14 cellular contexts compared by ENCODE assay signal in genomic region chr19:58516964-58517833, GRCh38. TPM values are rescaled to one million over a fixed set of nuclear protein-coding genes. Genes with fewer than 3 reads are reported as not detected.
DNase-seq lines count a peak whose midpoint lies in the region; ATAC-seq, FAIRE-seq and TF ChIP-seq lines count a peak whose summit lies in the region.
"Had no signal": no experiment of that assay in that cellular context is flagged by ENCODE, and none has a peak within 500 bp of the region (broad histone marks: within the 10 kb centered on the region; RNA-seq: fewer than 3 reads in every experiment).

No MANE protein-coding gene starts in this region.

- H3K27ac Mint-ChIP-seq in Calu3 (ENCODE audit: unreplicated experiment) (no peak overlapping the region), glutamatergic neuron (ENCODE audit: unreplicated experiment) (peak overlapping the region; percentile 33)
- no peak overlapping the region for H3K27ac Mint-ChIP-seq in CD4-positive, alpha-beta memory T cell

- ATAC-seq in A549 (no peak), HG02610 (IDR thresholded peaks at IDR 0.05; ENCODE audit: unreplicated experiment) (no peak), HG02642 (IDR thresholded peaks at IDR 0.05; ENCODE audit: poor library complexity, unreplicated experiment) (no peak)
- ATAC-seq: right lobe of liver had no signal

- H3K9me3 Mint-ChIP-seq in Calu3 (ENCODE audit: low read depth, unreplicated experiment) (no peaks in the 10 kb centered on the region), glutamatergic neuron (ENCODE audit: unreplicated experiment) (peaks cover 16% of the 10 kb centered on the region)
- no peaks in the 10 kb centered on the region for H3K9me3 Mint-ChIP-seq in CD4-positive, alpha-beta memory T cell
- H3K9me3 Mint-ChIP-seq: dendritic cell treated with granulocyte-macrophage colony-stimulating factor and Interleukin-4, amounts not matched to agents 40 ng/mL and 50 ng/mL, for 4 days had no signal

- TF ChIP-seq EP300 in A549 (IDR thresholded peaks at IDR 0.05): no peak

- WGBS in A549 (ENCODE audit: missing lambda C conversion rate): 96% methylated on average over 56 of the region's 65 CpGs

- no peak for DNase-seq in A549 (ENCODE audit: low read depth in 1 of 2, low spot score in 1 of 2)
- DNase-seq in Calu3: no peak
- DNase-seq in RWPE1 (ENCODE audit: low spot score): no peak
- DNase-seq in glutamatergic neuron: no peak
- DNase-seq in CD4-positive, alpha-beta memory T cell: no peak
- DNase-seq in NCI-H446 treated with DMSO at 0.1 percent for 48 hours (lab: John Stamatoyannopoulos, UW): no peak
- DNase-seq: activated CD4-positive, alpha-beta T cell treated with anti-CD3 and anti-CD28 coated beads for 4 hours; foreskin melanocyte; NCI-H1092 treated with DMSO at 0.1 percent for 48 hours; NCI-H524 had no signal

- H3K4me3 Mint-ChIP-seq in Calu3 (ENCODE audit: low read depth, unreplicated experiment): no peak overlapping the region
- no peak overlapping the region for H3K4me3 Mint-ChIP-seq in glutamatergic neuron (ENCODE audit: unreplicated experiment)
- H3K4me3 Mint-ChIP-seq in CD4-positive, alpha-beta memory T cell: peak overlapping the region in 1 of 8 donors; percentile 34

- no peaks in the 10 kb centered on the region for H3K27me3 ChIP-seq in CD4-positive, alpha-beta memory T cell (ENCODE audit: insufficient read depth, low read length)
- H3K27me3 ChIP-seq: right lobe of liver had no signal

- H3K4me1 Mint-ChIP-seq in Calu3 (ENCODE audit: low read depth, unreplicated experiment) (peaks cover 44% of the 10 kb centered on the region), glutamatergic neuron (ENCODE audit: low read depth, unreplicated experiment) (peaks cover 19% of the 10 kb centered on the region)
- peaks cover 18 to 63% (median 41%) of the 10 kb centered on the region in 4 donors for H3K4me1 Mint-ChIP-seq in CD4-positive, alpha-beta memory T cell

- CTCF ChIA-PET in A549 (lab: Yijun Ruan, JAX) (interaction anchor here (0.8 to 8.6 kb wide), 11 partner anchors 9 to 79 kb away, joined by 3 to 222 read pairs (median 8); partner anchors contain the start of genes CHMP2A, SLC27A5, TRIM28 and ZNF446), Calu3 (lab: Charles Lee) (interaction anchor here (0.5 kb wide), 1 partner anchor 718 kb away, joined by 3 read pairs; no protein-coding TSS in a partner anchor), RWPE1 (lab: Yijun Ruan, JAX) (interaction anchor here (0.7 kb wide), 1 partner anchor 290 kb away, joined by 3 read pairs; no protein-coding TSS in a partner anchor)
- CTCF ChIA-PET in CD4-positive, alpha-beta memory T cell (lab: Charles Lee; ENCODE audit: partially characterized antibody): interaction anchor here (3.9 to 13.8 kb wide), 2 partner anchors 37 to 63 kb away, joined by 28 to 260 read pairs; partner anchors contain the start of gene CHMP2A

- peak; percentile 14; the same call in 1 of the 3 replicates for TF ChIP-seq CTCF in A549 (IDR thresholded peaks at IDR 0.05)
- no peak for TF ChIP-seq CTCF in Calu3 (IDR thresholded peaks at IDR 0.05; ENCODE audit: unreplicated experiment)
- TF ChIP-seq CTCF in RWPE1 (conservative IDR thresholded peaks at IDR 0.05; ENCODE audit: low read depth): no peak; the same call in 1 of the 2 replicates
- no peak for TF ChIP-seq CTCF in glutamatergic neuron (IDR thresholded peaks at IDR 0.05; ENCODE audit: partially characterized antibody, unreplicated experiment)

- TSS peak; percentile 13 for BruUV-seq in Calu3 (replicated peaks; lab: Mats Ljungman, UMichigan)

- H3K4me3 ChIP-seq in A549: no peak overlapping the region
- no peak overlapping the region for H3K4me3 ChIP-seq in CD4-positive, alpha-beta memory T cell (ENCODE audit: low read length in 2 of 2)
- H3K4me3 ChIP-seq: right lobe of liver had no signal

- H3K27ac ChIP-seq in A549 (peak overlapping the region in 1 of 2 experiments; percentile 92; a peak in 1 of 6 replicates), RWPE1 (peak overlapping the region; percentile 98)
- H3K27ac ChIP-seq in CD4-positive, alpha-beta memory T cell (ENCODE audit: low read depth, low read length): no peak overlapping the region
- H3K27ac ChIP-seq: right lobe of liver had no signal

- intact Hi-C loops in Calu3 (cut with micrococcal nuclease; ENCODE audit: unreplicated experiment): no loop called here
- intact Hi-C loops in CD4-positive, alpha-beta memory T cell (cut with micrococcal nuclease): loop anchor here (5.0 kb wide), 1 partner anchor 40 kb away; the partner anchor contains the start of gene ZNF446

- TF ChIP-seq POLR2A in A549 (IDR thresholded peaks at IDR 0.05; ENCODE audit: low read length): no peak

- H3K4me2 ChIP-seq in A549: peak overlapping the region; percentile 98; the same call in 2 of the 3 replicates

- H3K36me3 Mint-ChIP-seq in Calu3 (ENCODE audit: insufficient read depth, unreplicated experiment) (peaks cover 81% of the 10 kb centered on the region), glutamatergic neuron (ENCODE audit: unreplicated experiment) (no peaks in the 10 kb centered on the region)
- H3K36me3 Mint-ChIP-seq in CD4-positive, alpha-beta memory T cell: peaks cover 6 to 19% of the 10 kb centered on the region in 2 donors

- no peak for FAIRE-seq in A549 (lab: Jason Lieb, UNC)

- H3K4me1 ChIP-seq in A549: peaks cover 20% of the 10 kb centered on the region
- H3K4me1 ChIP-seq in CD4-positive, alpha-beta memory T cell (ENCODE audit: insufficient read depth, low read length): peaks cover 40% of the 10 kb centered on the region

- POLR2A ChIA-PET in A549 (lab: Yijun Ruan, JAX) (interaction anchor here (0.6 kb wide), 1 partner anchor 131 kb away, joined by 3 read pairs; no protein-coding TSS in a partner anchor), RWPE1 (lab: Yijun Ruan, JAX; ENCODE audit: low non-redundant PET) (no interaction called here)
- POLR2A ChIA-PET in CD4-positive, alpha-beta memory T cell (lab: Charles Lee; ENCODE audit: partially characterized antibody): interaction anchor here (0.6 to 5.4 kb wide), 3 partner anchors 17 to 46 kb away, joined by 3 to 86 read pairs (median 33); partner anchors contain the start of gene CHMP2A

- no peak for TF ChIP-seq RAD21 in A549 (conservative IDR thresholded peaks at IDR 0.05 in 1 of 2, IDR thresholded peaks at IDR 0.05 in 1 of 2)

- H3K9me3 ChIP-seq in A549: no peaks in the 10 kb centered on the region
- no peaks in the 10 kb centered on the region for H3K9me3 ChIP-seq in CD4-positive, alpha-beta memory T cell (ENCODE audit: control insufficient read depth in 1 of 2, low read length in 2 of 2)
- H3K9me3 ChIP-seq: right lobe of liver had no signal

- H3K36me3 ChIP-seq in CD4-positive, alpha-beta memory T cell (ENCODE audit: insufficient read depth, low read length): peaks cover 13% of the 10 kb centered on the region

- H3K27me3 Mint-ChIP-seq in Calu3 (ENCODE audit: unreplicated experiment): no peaks in the 10 kb centered on the region
- peaks cover 32% of the 10 kb centered on the region for H3K27me3 Mint-ChIP-seq in glutamatergic neuron (ENCODE audit: unreplicated experiment)
- no peaks in the 10 kb centered on the region for H3K27me3 Mint-ChIP-seq in CD4-positive, alpha-beta memory T cell
- H3K27me3 Mint-ChIP-seq: dendritic cell treated with granulocyte-macrophage colony-stimulating factor and Interleukin-4, amounts not matched to agents 40 ng/mL and 50 ng/mL, for 4 days had no signal

RNA-seq across cellular contexts. Expression of gene ZBTB45, which starts 2.4 kb away (rescaled TPM):
- polyA plus RNA-seq in A549 (2011; rRNA removed) (6.2 and 6.4 TPM in 2 replicates), A549 (2017; fragmentation: RNase III; extraction: RNeasy Plus Mini Kit Qiagen cat#74134 plus additional on column Dnase treatment) (11.8 to 14.3 TPM (median 13.4 TPM) in 3 replicates)
- polyA plus RNA-seq in A549 (2012; cell fraction: cytosol; rRNA removed): 14.2 and 19.4 TPM in 2 replicates
- polyA plus RNA-seq in A549 (2012; cell fraction: nucleus; rRNA removed): 28.8 and 41.9 TPM in 2 replicates
- polyA minus RNA-seq in A549 (2011; rRNA and poly(A)+ RNA removed): 4.7 and 7.5 TPM in 2 replicates
- total RNA-seq in Calu3 (2022) (17.7 and 19.6 TPM in 2 replicates), glutamatergic neuron (ENCODE audit: unreplicated experiment) (27.2 TPM)
- total RNA-seq in CD4-positive, alpha-beta memory T cell: 10 to 100 TPM; 19.8 TPM
- polyA plus RNA-seq in CD4-positive, alpha-beta memory T cell: 1 to 10 TPM; 1.9 to 6.2 TPM

RNA-seq across cellular contexts. Expression of gene SLC27A5, which starts 5.4 kb away (rescaled TPM):
- polyA plus RNA-seq in A549 (2011; rRNA removed): 30.2 and 36.7 TPM in 2 replicates
- polyA plus RNA-seq in A549 (2012; cell fraction: cytosol; rRNA removed): 73.3 and 84.5 TPM in 2 replicates
- polyA plus RNA-seq in A549 (2012; cell fraction: nucleus; rRNA removed): 45.0 and 48.2 TPM in 2 replicates
- polyA plus RNA-seq in A549 (2017; fragmentation: RNase III; extraction: RNeasy Plus Mini Kit Qiagen cat#74134 plus additional on column Dnase treatment): 36.7 to 40.4 TPM (median 37.8 TPM) in 3 replicates
- polyA minus RNA-seq in A549 (2011; rRNA and poly(A)+ RNA removed): 18.7 and 27.9 TPM in 2 replicates
- total RNA-seq in Calu3 (2022): 3.7 and 5.8 TPM in 2 replicates
- total RNA-seq in glutamatergic neuron (ENCODE audit: unreplicated experiment): 7.4 TPM
- total RNA-seq in CD4-positive, alpha-beta memory T cell: 10 to 100 TPM; 10.5 to 12.2 TPM
- polyA plus RNA-seq in CD4-positive, alpha-beta memory T cell: 10 to 100 TPM; 16.1 to 23.6 TPM

RNA-seq across cellular contexts. Expression of gene TRIM28, which starts 26.7 kb away (rescaled TPM):
- polyA plus RNA-seq in A549 (2011; rRNA removed) (576 and 735 TPM in 2 replicates), A549 (2017; fragmentation: RNase III; extraction: RNeasy Plus Mini Kit Qiagen cat#74134 plus additional on column Dnase treatment) (656 to 743 TPM (median 666 TPM) in 3 replicates)
- 1,530 and 1,851 TPM in 2 replicates for polyA plus RNA-seq in A549 (2012; cell fraction: cytosol; rRNA removed)
- 2,680 and 4,180 TPM in 2 replicates for polyA plus RNA-seq in A549 (2012; cell fraction: nucleus; rRNA removed)
- polyA minus RNA-seq in A549 (2011; rRNA and poly(A)+ RNA removed): 1,927 and 2,378 TPM in 2 replicates
- total RNA-seq in Calu3 (2022) (558 and 582 TPM in 2 replicates), glutamatergic neuron (ENCODE audit: unreplicated experiment) (361 TPM)
- total RNA-seq in CD4-positive, alpha-beta memory T cell: 100 to 1,000 TPM; 342 to 348 TPM
- polyA plus RNA-seq in CD4-positive, alpha-beta memory T cell: 10 to 100 TPM; 19.4 to 70.9 TPM

RNA-seq across cellular contexts. Expression of gene CHMP2A, which starts 37.7 kb away (rescaled TPM):
- polyA plus RNA-seq in A549 (2011; rRNA removed) (223 and 280 TPM in 2 replicates), A549 (2017; fragmentation: RNase III; extraction: RNeasy Plus Mini Kit Qiagen cat#74134 plus additional on column Dnase treatment) (192 to 227 TPM (median 198 TPM) in 3 replicates)
- polyA plus RNA-seq in A549 (2012; cell fraction: cytosol; rRNA removed): 234 and 296 TPM in 2 replicates
- 118 and 141 TPM in 2 replicates for polyA plus RNA-seq in A549 (2012; cell fraction: nucleus; rRNA removed)
- polyA minus RNA-seq in A549 (2011; rRNA and poly(A)+ RNA removed): 198 and 245 TPM in 2 replicates
- total RNA-seq in Calu3 (2022) (168 TPM in 2 replicates), glutamatergic neuron (ENCODE audit: unreplicated experiment) (108 TPM)
- 10 to 100 TPM; 81.1 to 88.4 TPM for total RNA-seq in CD4-positive, alpha-beta memory T cell
- 100 to 1,000 TPM; 200 to 238 TPM for polyA plus RNA-seq in CD4-positive, alpha-beta memory T cell

RNA-seq across cellular contexts. Expression of gene ZNF446, which starts 41.0 kb away (rescaled TPM):
- polyA plus RNA-seq in A549 (2011; rRNA removed) (6.2 and 7.4 TPM in 2 replicates), A549 (2017; fragmentation: RNase III; extraction: RNeasy Plus Mini Kit Qiagen cat#74134 plus additional on column Dnase treatment) (9.9 to 12.5 TPM (median 11.0 TPM) in 3 replicates)
- 10.7 and 14.7 TPM in 2 replicates for polyA plus RNA-seq in A549 (2012; cell fraction: cytosol; rRNA removed)
- 32.2 and 37.8 TPM in 2 replicates for polyA plus RNA-seq in A549 (2012; cell fraction: nucleus; rRNA removed)
- polyA minus RNA-seq in A549 (2011; rRNA and poly(A)+ RNA removed): 9.3 and 9.9 TPM in 2 replicates
- total RNA-seq in Calu3 (2022) (12.7 and 13.9 TPM in 2 replicates), glutamatergic neuron (ENCODE audit: unreplicated experiment) (11.9 TPM)
- total RNA-seq in CD4-positive, alpha-beta memory T cell: 10 to 100 TPM; 16.4 to 19.5 TPM
- 1 to 10 TPM; 1.4 to 5.5 TPM for polyA plus RNA-seq in CD4-positive, alpha-beta memory T cell
